ENCODE assay signal across 1 cellular context in the genomic region with DNA sequence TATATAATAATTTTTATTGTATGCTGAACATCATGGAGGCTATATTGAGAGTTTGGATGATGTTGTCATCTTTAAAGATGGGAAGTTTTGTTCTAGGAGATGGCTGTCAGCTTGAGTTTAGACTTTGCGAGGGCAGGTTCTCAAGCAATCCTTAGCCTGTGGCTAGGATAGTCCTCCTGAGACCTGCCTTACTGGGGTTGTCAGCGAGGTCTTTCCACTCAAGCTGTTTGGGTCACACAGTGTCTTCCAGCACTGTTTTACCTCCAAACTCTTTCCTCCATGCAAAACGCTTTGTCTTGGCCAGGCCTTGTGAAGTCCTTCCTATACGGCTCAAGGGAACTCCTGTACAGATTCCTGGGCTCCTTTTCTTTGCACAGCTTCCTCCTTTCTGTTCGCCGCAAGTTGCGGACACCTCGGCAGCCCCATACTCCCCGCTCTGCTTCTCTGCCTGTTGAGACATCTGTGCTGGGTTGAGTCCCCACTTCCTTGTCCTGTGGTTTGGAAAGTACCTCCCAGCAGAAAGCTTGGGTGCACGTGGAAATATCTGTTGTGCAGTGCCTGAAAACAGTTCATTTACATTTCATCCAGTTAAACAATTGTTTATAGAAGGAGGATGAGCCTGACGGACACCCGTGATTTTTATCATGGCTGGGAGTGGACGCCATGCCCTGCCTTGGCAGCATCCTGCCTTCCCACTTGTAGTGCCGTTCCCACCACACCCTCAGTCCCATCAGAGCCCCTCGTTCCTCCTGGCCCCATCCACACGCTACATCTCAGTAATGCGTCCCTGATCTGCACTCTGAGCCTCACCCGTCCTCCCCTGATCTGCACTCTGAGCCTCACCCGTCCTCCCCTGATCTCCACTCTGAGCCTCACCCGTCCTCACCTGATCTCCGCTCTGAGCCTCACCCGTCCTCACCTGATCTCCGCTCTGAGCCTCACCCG.
TF ChIP-seq lines count a peak whose summit lies in the region.

No MANE protein-coding gene starts in this region.

TF ChIP-seq in GM12878, 131 proteins besides CTCF, POLR2A, EP300 and RAD21 (continued from another document):
- TF ChIP-seq ZBTB40 (IDR thresholded peaks at IDR 0.05; ENCODE audit: borderline replicate concordance), result no peak
- no peak for TF ChIP-seq RBBP5 (conservative IDR thresholded peaks at IDR 0.05)
- no peak for TF ChIP-seq ELK1 (IDR thresholded peaks at IDR 0.05; ENCODE audit: low read depth, low read length)
- peak; percentile 94 for TF ChIP-seq CBFB (IDR thresholded peaks at IDR 0.05; ENCODE audit: low read depth)
- no peak for TF ChIP-seq FOXK2 (IDR thresholded peaks at IDR 0.05)
- no peak for TF ChIP-seq MXI1 (IDR thresholded peaks at IDR 0.05; ENCODE audit: low read depth, low read length)
- TF ChIP-seq, protein P1, sequence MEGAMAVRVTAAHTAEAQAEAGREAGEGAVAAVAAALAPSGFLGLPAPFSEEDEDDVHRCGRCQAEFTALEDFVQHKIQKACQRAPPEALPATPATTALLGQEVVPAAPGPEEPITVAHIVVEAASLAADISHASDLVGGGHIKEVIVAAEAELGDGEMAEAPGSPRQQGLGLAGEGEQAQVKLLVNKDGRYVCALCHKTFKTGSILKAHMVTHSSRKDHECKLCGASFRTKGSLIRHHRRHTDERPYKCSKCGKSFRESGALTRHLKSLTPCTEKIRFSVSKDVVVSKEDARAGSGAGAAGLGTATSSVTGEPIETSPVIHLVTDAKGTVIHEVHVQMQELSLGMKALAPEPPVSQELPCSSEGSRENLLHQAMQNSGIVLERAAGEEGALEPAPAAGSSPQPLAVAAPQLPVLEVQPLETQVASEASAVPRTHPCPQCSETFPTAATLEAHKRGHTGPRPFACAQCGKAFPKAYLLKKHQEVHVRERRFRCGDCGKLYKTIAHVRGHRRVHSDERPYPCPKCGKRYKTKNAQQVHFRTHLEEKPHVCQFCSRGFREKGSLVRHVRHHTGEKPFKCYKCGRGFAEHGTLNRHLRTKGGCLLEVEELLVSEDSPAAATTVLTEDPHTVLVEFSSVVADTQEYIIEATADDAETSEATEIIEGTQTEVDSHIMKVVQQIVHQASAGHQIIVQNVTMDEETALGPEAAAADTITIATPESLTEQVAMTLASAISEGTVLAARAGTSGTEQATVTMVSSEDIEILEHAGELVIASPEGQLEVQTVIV (IDR thresholded peaks at IDR 0.05; ENCODE audit: borderline replicate concordance, partially characterized antibody), result no peak
- no peak for TF ChIP-seq LARP7 (IDR thresholded peaks at IDR 0.05)
- TF ChIP-seq CBX5 (IDR thresholded peaks at IDR 0.05; ENCODE audit: low read depth), result peak; percentile 45; the same call in 1 of the 2 replicates
- no peak for TF ChIP-seq SMAD5 (IDR thresholded peaks at IDR 0.05; ENCODE audit: low read depth)
- TF ChIP-seq SIX5 (IDR thresholded peaks at IDR 0.05; ENCODE audit: low read depth, low read length, severe bottlenecking), result no peak
- no peak for TF ChIP-seq NR2C1 (IDR thresholded peaks at IDR 0.05)
- TF ChIP-seq RELA (IDR thresholded peaks at IDR 0.05; ENCODE audit: borderline replicate concordance, partially characterized antibody), result peak; percentile 82
